In genomic region chr5:150152636-150153462, GRCh38 we compare ENCODE assay signal across 12 cellular contexts. TPM values are rescaled to one million over a fixed set of nuclear protein-coding genes. Genes with fewer than 3 reads are reported as not detected.
DNase-seq lines count a peak whose midpoint lies in the region; ATAC-seq, FAIRE-seq and TF ChIP-seq lines count a peak whose summit lies in the region.
"Had no signal": no experiment of that assay in that cellular context is flagged by ENCODE, and none has a peak within 500 bp of the region (broad histone marks: within the 10 kb centered on the region; RNA-seq: fewer than 3 reads in every experiment).

No MANE protein-coding gene starts in this region.

- peaks cover 0 to 2% of the 10 kb centered on the region in 2 donors for H3K4me1 ChIP-seq in lung (ENCODE audit: control insufficient read depth in 2 of 2, insufficient read depth in 2 of 2, low read length in 2 of 2)
- peaks cover 15 to 79% (median 64%) of the 10 kb centered on the region in 5 donors for H3K4me1 ChIP-seq in subcutaneous abdominal adipose tissue (ENCODE audit: control insufficient read depth in 5 of 5, insufficient read depth in 5 of 5, low read length in 5 of 5)
- no peaks in the 10 kb centered on the region for H3K4me1 ChIP-seq in small intestine (ENCODE audit: control insufficient read depth in 2 of 2, insufficient read depth in 1 of 2, low read depth in 1 of 2, low read length in 1 of 2)

- no peak for TF ChIP-seq CTCF in lung (IDR thresholded peaks at IDR 0.05; ENCODE audit: control extremely low read depth, extremely low read depth)

- H3K27ac ChIP-seq in caudate nucleus (ENCODE audit: low read depth, low read length) (peak overlapping the region; percentile 70), lung (ENCODE audit: low read depth in 1 of 2, low read length in 1 of 2) (peak overlapping the region in 1 of 2 donors; percentile 7), subcutaneous abdominal adipose tissue (ENCODE audit: low read depth, low read length) (peak overlapping the region; percentile 70), small intestine (ENCODE audit: low read depth in 1 of 2, low read length in 1 of 2) (peak overlapping the region in 1 of 2 donors; percentile 59)
- H3K27ac ChIP-seq: 22Rv1, parathyroid adenoma had no signal

- DNase-seq in DMS 273 (lab: John Stamatoyannopoulos, UW; ENCODE audit: unreplicated experiment) (peak; percentile 49), DMS 273 treated with DMSO at 0.1 percent for 48 hours (lab: John Stamatoyannopoulos, UW) (no peak), caudate nucleus (lab: John Stamatoyannopoulos, UW) (no peak), lung (ENCODE audit: low spot score) (no peak), NCI-H774 (lab: John Stamatoyannopoulos, UW) (no peak), RKO (ENCODE audit: low spot score) (no peak), small intestine (no peak)

- WGBS in lung, 2 donors, result 67 to 77% methylated on average over 12 of the region's 12 CpGs
- 56 to 77% (median 71%) methylated on average over 12 of the region's 12 CpGs for WGBS in small intestine, 3 donors

- H3K27me3 ChIP-seq in lung (ENCODE audit: control insufficient read depth, insufficient read depth) (no peaks in the 10 kb centered on the region), subcutaneous abdominal adipose tissue (ENCODE audit: control insufficient read depth in 5 of 5, insufficient read depth in 4 of 5, low read length in 5 of 5) (peaks cover 0 to 31% (median 7%) of the 10 kb centered on the region in 5 donors), small intestine (ENCODE audit: control insufficient read depth in 2 of 2, insufficient read depth in 2 of 2, low read length in 2 of 2) (no peaks in the 10 kb centered on the region)

- no peak for FAIRE-seq in small intestine (lab: Jason Lieb, UNC)

- H3K9me3 ChIP-seq in lung (ENCODE audit: control insufficient read depth in 2 of 2, insufficient read depth in 1 of 2, low read length in 1 of 2) (no peaks in the 10 kb centered on the region), subcutaneous abdominal adipose tissue (ENCODE audit: control insufficient read depth in 5 of 5, low read length in 5 of 5) (no peaks in the 10 kb centered on the region), small intestine (ENCODE audit: control insufficient read depth, low read depth) (no peaks in the 10 kb centered on the region)

- ATAC-seq in lung (ENCODE audit: insufficient read depth, low FRiP score), result no peak

- H3K4me3 ChIP-seq in lung, result peak overlapping the region; percentile 27
- peak overlapping the region; percentile 14 to 72 (median 62) for H3K4me3 ChIP-seq in subcutaneous abdominal adipose tissue (ENCODE audit: low read depth in 1 of 5, low read length in 5 of 5)
- no peak overlapping the region for H3K4me3 ChIP-seq in small intestine (ENCODE audit: low read depth in 1 of 2, low read length in 2 of 2)

- peak overlapping the region in 3 of 5 donors; percentile 29 to 60 (median 48) for H3K9ac ChIP-seq in subcutaneous abdominal adipose tissue (ENCODE audit: low read length in 5 of 5)
- H3K9ac ChIP-seq: parathyroid adenoma had no signal

- no peaks in the 10 kb centered on the region for H3K36me3 ChIP-seq in lung (ENCODE audit: control insufficient read depth in 2 of 2, insufficient read depth in 2 of 2, low read length in 2 of 2)
- H3K36me3 ChIP-seq in subcutaneous abdominal adipose tissue (ENCODE audit: control insufficient read depth in 5 of 5, insufficient read depth in 5 of 5, low read length in 5 of 5), result peaks cover 0 to 7% (median 3%) of the 10 kb centered on the region in 5 donors
- H3K36me3 ChIP-seq in small intestine (ENCODE audit: control insufficient read depth in 2 of 2, insufficient read depth in 2 of 2, low read length in 2 of 2), result no peaks in the 10 kb centered on the region

RNA-seq across cellular contexts. Expression of gene PDGFRB, which starts 2.8 kb away (rescaled TPM):
- total RNA-seq in lung, result 100 to 1,000 TPM; 110 to 215 TPM
- polyA plus RNA-seq in lung (10 to 100 TPM; 33.6 to 46.5 TPM), small intestine (10 to 100 TPM in 1 of 3 donors, 1 to 10 TPM in 1, under 1 TPM in 1; 0.45 to 31.6 (median 1.6) TPM)

RNA-seq across cellular contexts. Expression of gene CDX1, which starts 13.7 kb away (rescaled TPM):
- total RNA-seq in lung, result under 1 TPM; 0.25 to 0.43 TPM
- under 1 TPM; 0.09 to 0.28 TPM for polyA plus RNA-seq in lung
- polyA plus RNA-seq in small intestine, result 100 to 1,000 TPM; 205 to 238 (median 219) TPM
- total RNA-seq: G401; T-helper 2 cell treated with Interferon-gamma antibody and Interleukin-4, amounts not matched to agents 100 ng/mL and 5 ng/mL, for 36 hours had no signal

RNA-seq across cellular contexts. Expression of gene SLC6A7, which starts 37.0 kb away (rescaled TPM):
- total RNA-seq in lung, result under 1 TPM in 1 of 2 donors, not detected in 1; 0.06 TPM
- polyA plus RNA-seq in lung (under 1 TPM; 0.02 to 0.03 TPM), small intestine (1 to 10 TPM in 2 of 3 donors, under 1 TPM in 1; 0.81 to 2.6 (median 1.8) TPM)
- total RNA-seq: G401; T-helper 2 cell treated with Interferon-gamma antibody and Interleukin-4, amounts not matched to agents 100 ng/mL and 5 ng/mL, for 36 hours had no signal

Comparison
In these comparisons a context has a peak if more than half of its experiments do, and no peak if none do; other contexts are left out.
1. H3K4me3 ChIP-seq: peak in lung (single experiment) and subcutaneous abdominal adipose tissue (5 of 5); none in small intestine (0 of 2).
2. RNA of gene CDX1, which starts 13.7 kb away (polyA plus RNA-seq): 205 to 238 TPM in small intestine; 0.09 to 0.28 TPM in lung; every median in the first group is over 100 times any median in the second.